28 cellular contexts compared by ENCODE assay signal in the genomic region with DNA sequence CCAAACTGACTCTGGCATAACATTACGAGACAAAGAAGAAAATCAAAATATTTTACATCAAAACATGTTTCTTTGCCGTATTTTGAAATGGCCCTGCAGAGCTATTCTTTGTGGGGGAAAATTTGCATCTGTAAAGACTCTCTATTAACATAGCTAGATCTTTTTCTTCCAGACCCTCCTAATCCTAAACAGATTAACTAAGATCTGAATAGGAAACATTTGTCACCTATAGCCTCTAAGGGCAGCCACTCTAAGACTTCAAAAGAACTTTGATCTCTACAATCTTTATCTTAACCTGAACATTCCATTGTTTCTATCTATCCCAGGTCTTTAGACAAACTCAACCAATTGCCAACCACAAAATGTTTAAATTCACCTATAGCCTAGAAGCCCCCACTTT.
"Had no signal": no experiment of that assay in that cellular context is flagged by ENCODE, and none has a peak within 500 bp of the region (broad histone marks: within the 10 kb centered on the region; RNA-seq: fewer than 3 reads in every experiment).

No MANE protein-coding gene starts in this region.

- H3K27me3 ChIP-seq: brain microvascular endothelial cell, cardiac muscle cell had no signal

- H3K4me2 ChIP-seq: KMS-11 had no signal

- H3K4me3 ChIP-seq: cardiac muscle cell had no signal

- H3K36me3 ChIP-seq: brain microvascular endothelial cell, cardiac muscle cell, WERI-Rb-1 had no signal

- H3K27ac ChIP-seq: cardiac muscle cell, KMS-11, WERI-Rb-1 had no signal

- ATAC-seq: activated CD8-positive, alpha-beta memory T cell treated with anti-CD3 and anti-CD28 coated beads, Interleukin-2, amount 10 ng/mL, durations not matched to agents 7 days and 5 days; activated naive CD8-positive, alpha-beta T cell treated with anti-CD3 and anti-CD28 coated beads, Interleukin-2, amount 50 U/mL, for 24 hours; Panc1 had no signal

- H3K9ac ChIP-seq: KMS-11 had no signal

- DNase-seq: activated CD4-positive, alpha-beta memory T cell treated with anti-CD3 and anti-CD28 coated beads, Interleukin-2, amount 10 ng/mL, durations not matched to agents 7 days and 5 days; activated CD4-positive, alpha-beta T cell treated with anti-CD3 and anti-CD28 coated beads for 1 hour; activated CD4-positive, alpha-beta T cell treated with anti-CD3 and anti-CD28 coated beads for 48 hours; activated CD4-positive, CD25-positive, alpha-beta regulatory T cell; activated CD8-positive, alpha-beta memory T cell treated with anti-CD3 and anti-CD28 coated beads for 24 hours; activated CD8-positive, alpha-beta memory T cell treated with anti-CD3 and anti-CD28 coated beads, Interleukin-2, amount 10 ng/mL, durations not matched to agents 7 days and 5 days; activated CD8-positive, alpha-beta memory T cell treated with anti-CD3 and anti-CD28 coated beads, Interleukin-2, amount 50 U/mL, for 48 hours; activated effector memory CD4-positive, alpha-beta T cell treated with Interleukin-2 at 50 U/mL for 16 hours; activated naive CD4-positive, alpha-beta T cell treated with anti-CD3 and anti-CD28 coated beads, Interleukin-2, amount 10 ng/mL, durations not matched to agents 7 days and 5 days; activated naive CD8-positive, alpha-beta T cell treated with anti-CD3 and anti-CD28 coated beads, Interleukin-2, amount 50 U/mL, for 24 hours; activated T-cell treated with anti-CD3 and anti-CD28 coated beads, Interleukin-2, amount 50 U/mL, for 48 hours; anterior cingulate cortex; MM.1S; MV-4-11; NCI-H1092; NCI-H1436 treated with DMSO at 0.1 percent for 48 hours; NCI-H1694 treated with DMSO at 0.1 percent for 48 hours; NCI-H2029; NCI-H345; NCI-H526; NCI-H748 treated with DMSO at 0.1 percent for 48 hours; SIG-M5; T1000; WERI-Rb-1 had no signal
